In the genomic region with DNA sequence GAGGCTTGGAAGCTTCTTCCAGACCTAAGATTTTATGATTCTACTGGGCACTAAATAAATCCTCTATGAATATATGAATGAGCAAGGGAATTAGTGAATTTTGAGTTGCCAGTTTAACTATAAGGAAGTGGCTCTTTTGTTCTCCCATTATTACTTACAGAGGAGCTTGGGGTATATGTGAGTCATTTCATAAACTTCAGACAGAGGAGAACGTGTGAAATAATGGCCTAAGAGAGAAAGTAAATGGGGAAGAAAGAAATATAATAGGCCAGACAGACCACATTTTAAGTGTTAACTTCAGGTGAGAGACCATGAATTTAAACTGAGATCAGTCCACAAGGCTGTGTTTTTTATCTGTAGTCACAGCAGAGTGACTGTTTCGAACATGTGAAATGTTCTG, we compare ENCODE assay signal across 19 cellular contexts.
DNase-seq lines count a peak whose midpoint lies in the region; ATAC-seq lines count a peak whose summit lies in the region.
"Had no signal": no experiment of that assay in that cellular context is flagged by ENCODE, and none has a peak within 500 bp of the region (broad histone marks: within the 10 kb centered on the region; RNA-seq: fewer than 3 reads in every experiment).

No MANE protein-coding gene starts in this region.

- H3K36me3 Mint-ChIP-seq in stimulated activated effector memory CD8-positive, alpha-beta T cell treated with anti-CD3 and anti-CD28 coated beads, Interleukin-12 subunit alpha, Interleukin-12 subunit beta, amount 100 ng/mL, for 72 hours = no peaks in the 10 kb centered on the region
- H3K36me3 Mint-ChIP-seq: activated naive CD8-positive, alpha-beta T cell treated with anti-CD3 and anti-CD28 coated beads, Interleukin-2, amount 10 ng/mL, durations not matched to agents 7 days and 5 days; naive thymus-derived CD4-positive, alpha-beta T cell had no signal

- no peak overlapping the region for H3K4me3 Mint-ChIP-seq in stimulated activated effector memory CD8-positive, alpha-beta T cell treated with anti-CD3 and anti-CD28 coated beads, Interleukin-12 subunit alpha, Interleukin-12 subunit beta, amount 100 ng/mL, for 72 hours
- H3K4me3 Mint-ChIP-seq: activated naive CD8-positive, alpha-beta T cell treated with anti-CD3 and anti-CD28 coated beads, Interleukin-2, amount 10 ng/mL, durations not matched to agents 7 days and 5 days; naive thymus-derived CD4-positive, alpha-beta T cell had no signal

- ATAC-seq in GM19043 (IDR thresholded peaks at IDR 0.05; ENCODE audit: low read depth, unreplicated experiment) = peak; percentile 33
- ATAC-seq in HG02610 (IDR thresholded peaks at IDR 0.05; ENCODE audit: unreplicated experiment) = peak; percentile 77
- ATAC-seq in HG03469 (IDR thresholded peaks at IDR 0.05; ENCODE audit: unreplicated experiment) = peak; percentile 53
- ATAC-seq in stimulated activated effector memory CD8-positive, alpha-beta T cell treated with anti-CD3 and anti-CD28 coated beads, Interleukin-12 subunit alpha, Interleukin-12 subunit beta, amount 100 ng/mL, for 72 hours = peak; percentile 22
- ATAC-seq: foreskin keratinocyte; naive thymus-derived CD4-positive, alpha-beta T cell had no signal

- H3K9me3 Mint-ChIP-seq in stimulated activated effector memory CD8-positive, alpha-beta T cell treated with anti-CD3 and anti-CD28 coated beads, Interleukin-12 subunit alpha, Interleukin-12 subunit beta, amount 100 ng/mL, for 72 hours = no peaks in the 10 kb centered on the region
- H3K9me3 Mint-ChIP-seq: activated naive CD8-positive, alpha-beta T cell treated with anti-CD3 and anti-CD28 coated beads, Interleukin-2, amount 10 ng/mL, durations not matched to agents 7 days and 5 days had no signal

- no peak overlapping the region for H3K27ac Mint-ChIP-seq in stimulated activated effector memory CD8-positive, alpha-beta T cell treated with anti-CD3 and anti-CD28 coated beads, Interleukin-12 subunit alpha, Interleukin-12 subunit beta, amount 100 ng/mL, for 72 hours
- H3K27ac Mint-ChIP-seq: activated naive CD8-positive, alpha-beta T cell treated with anti-CD3 and anti-CD28 coated beads, Interleukin-2, amount 10 ng/mL, durations not matched to agents 7 days and 5 days; naive thymus-derived CD4-positive, alpha-beta T cell; progenitor cell of endocrine pancreas had no signal

- peaks cover 18% of the 10 kb centered on the region for H3K4me1 Mint-ChIP-seq in stimulated activated effector memory CD8-positive, alpha-beta T cell treated with anti-CD3 and anti-CD28 coated beads, Interleukin-12 subunit alpha, Interleukin-12 subunit beta, amount 100 ng/mL, for 72 hours

- no peak for DNase-seq in stimulated activated effector memory CD8-positive, alpha-beta T cell treated with anti-CD3 and anti-CD28 coated beads, Interleukin-12 subunit alpha, Interleukin-12 subunit beta, amount 100 ng/mL, for 72 hours (ENCODE audit: low spot score in 2 of 2)
- DNase-seq in COLO668 (lab: John Stamatoyannopoulos, UW; ENCODE audit: unreplicated experiment) (no peak), NCI-H1694 treated with DMSO at 0.1 percent for 48 hours (lab: John Stamatoyannopoulos, UW) (no peak)
- DNase-seq in stimulated activated CD4-positive, alpha-beta T cell treated with anti-CD3 and anti-CD28 coated beads, Interleukin-4, amount 100 ng/mL, for 24 hours = no peak
- DNase-seq: activated CD4-positive, alpha-beta T cell treated with anti-CD3 and anti-CD28 coated beads, Interleukin-2, amount 50 U/mL, for 1 hour; activated naive CD8-positive, alpha-beta T cell treated with anti-CD3 and anti-CD28 coated beads, Interleukin-2, amount 10 ng/mL, durations not matched to agents 7 days and 5 days; activated T-cell treated with anti-CD3 and anti-CD28 coated beads, Interleukin-2, amount 50 U/mL, for 48 hours; DMS53; effector CD8-positive, alpha-beta T cell; foreskin keratinocyte; naive thymus-derived CD4-positive, alpha-beta T cell; NCI-H187 treated with DMSO at 0.1 percent for 48 hours; NCI-H446 treated with DMSO at 0.1 percent for 48 hours; OCI-M1; spleen had no signal

Comparison
In these comparisons a context has a peak if more than half of its experiments do, and no peak if none do; other contexts are left out.
1. ATAC-seq: peak in every context shown above with its lines; median percentile 77 in HG02610; 53 in HG03469; 33 in GM19043; 22 in stimulated activated effector memory CD8-positive, alpha-beta T cell treated with anti-CD3 and anti-CD28 coated beads, Interleukin-12 subunit alpha, Interleukin-12 subunit beta, amount 100 ng/mL, for 72 hours.